ENCODE assay signal across 1 cellular context in genomic region chr14:99881011-99881410, GRCh38.
TF ChIP-seq lines count a peak whose summit lies in the region.

No MANE protein-coding gene starts in this region.

TF ChIP-seq in GM23338, 12 proteins besides CTCF, POLR2A, EP300 and RAD21 (continued from another document):
- no peak for TF ChIP-seq ZNF462 (CRISPR knock-in tag; IDR thresholded peaks at IDR 0.05)
- no peak for TF ChIP-seq CREB1 (CRISPR knock-in tag; IDR thresholded peaks at IDR 0.05; ENCODE audit: low read depth)
- no peak for TF ChIP-seq ZNF331 (CRISPR knock-in tag; IDR thresholded peaks at IDR 0.05; ENCODE audit: low read depth)
- TF ChIP-seq POLR2AphosphoS5 (IDR thresholded peaks at IDR 0.05; ENCODE audit: low read depth) = no peak
- no peak for TF ChIP-seq ZNF114 (CRISPR knock-in tag; IDR thresholded peaks at IDR 0.05)
- no peak for TF ChIP-seq ETS1 (IDR thresholded peaks at IDR 0.05)
- TF ChIP-seq NANOG (IDR thresholded peaks at IDR 0.05; ENCODE audit: borderline replicate concordance) = no peak
- TF ChIP-seq STAT1 (IDR thresholded peaks at IDR 0.05; ENCODE audit: unreplicated experiment) = no peak
- TF ChIP-seq JUNB (IDR thresholded peaks at IDR 0.05; ENCODE audit: unreplicated experiment) = no peak
